8 cellular contexts compared by ENCODE assay signal in the genomic region with DNA sequence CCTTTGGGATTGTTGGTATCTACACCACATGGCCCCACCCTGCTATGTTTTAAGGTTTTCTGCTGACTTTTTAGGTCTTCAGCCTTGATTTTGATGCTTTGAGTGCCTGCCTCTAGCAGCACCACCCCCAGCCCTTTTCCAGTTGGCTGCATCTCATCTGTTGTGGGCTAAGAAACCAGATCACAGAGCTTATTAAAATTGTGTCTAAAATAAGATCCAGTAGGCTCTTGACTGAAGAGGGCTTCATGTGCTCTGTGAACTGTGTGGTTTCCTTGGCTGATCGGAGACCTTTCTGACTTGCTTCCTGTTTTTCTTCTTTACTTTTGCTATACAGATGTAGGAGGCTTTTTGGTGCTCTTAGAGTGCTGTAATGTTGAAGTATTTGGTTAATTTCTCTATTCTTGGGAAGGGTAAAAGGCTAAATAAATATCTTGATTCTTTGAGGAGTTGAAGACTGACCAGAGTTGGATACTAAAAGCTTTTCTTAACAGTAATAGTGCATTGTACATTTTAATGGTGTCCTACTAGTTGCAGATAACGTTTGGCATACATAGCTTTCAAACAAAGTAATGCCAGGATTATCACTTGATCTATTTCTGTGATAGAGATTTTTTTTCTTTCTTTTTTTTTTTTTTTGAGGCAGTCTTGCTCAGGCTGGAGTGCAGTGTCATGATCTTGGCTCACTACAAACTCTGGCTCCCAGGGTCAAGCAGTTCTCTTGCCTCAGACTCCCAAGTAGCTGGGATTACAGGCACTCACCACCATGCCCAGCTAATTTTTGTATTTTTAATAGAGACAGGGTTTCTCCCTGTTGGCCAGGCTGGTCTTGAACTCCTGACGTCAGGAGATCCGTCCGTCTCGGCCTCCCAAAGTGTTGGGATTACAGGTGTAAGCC. TPM values are rescaled to one million over a fixed set of nuclear protein-coding genes. Genes with fewer than 3 reads are reported as not detected.
DNase-seq lines count a peak whose midpoint lies in the region; ATAC-seq, FAIRE-seq and TF ChIP-seq lines count a peak whose summit lies in the region.

No MANE protein-coding gene starts in this region.

- peak; percentile 45 for DNase-seq in GM12891 (ENCODE audit: insufficient read length, low spot score)
- peak; percentile 40 for DNase-seq in medulla oblongata (ENCODE audit: extremely low spot score)
- no peak for DNase-seq in NCI-H748 (lab: John Stamatoyannopoulos, UW; ENCODE audit: unreplicated experiment)
- DNase-seq in D721Med (ENCODE audit: insufficient read length, low spot score): no peak
- no peak for DNase-seq in NCI-H1694 (lab: John Stamatoyannopoulos, UW)

- H3K9ac ChIP-seq in OCI-LY3 (ENCODE audit: low read length): peak overlapping the region; percentile 8; the same call in 1 of the 2 replicates

- H3K4me2 ChIP-seq in OCI-LY3 (ENCODE audit: low read length): peak overlapping the region; percentile 63

- no peaks in the 10 kb centered on the region for H3K27me3 ChIP-seq in OCI-LY3 (ENCODE audit: low read depth, low read length)

- H3K79me2 ChIP-seq in OCI-LY3 (ENCODE audit: low read length): peaks cover 94% of the 10 kb centered on the region

- peak overlapping the region; percentile 57 for H3K27ac ChIP-seq in OCI-LY3 (ENCODE audit: low read length)

- H3K27me3 Mint-ChIP-seq in activated naive CD4-positive, alpha-beta T cell treated with anti-CD3 and anti-CD28 coated beads, Interleukin-2, amount 50 U/mL, for 24 hours: no peaks in the 10 kb centered on the region

- ATAC-seq in GM21825 (IDR thresholded peaks at IDR 0.05; ENCODE audit: unreplicated experiment): peak; percentile 38

- no peak; the same call in 1 of the 2 replicates for TF ChIP-seq POLR2A in GM12891 (IDR thresholded peaks at IDR 0.05; ENCODE audit: low read depth, low read length)

- TF ChIP-seq CTCF in OCI-LY3 (IDR thresholded peaks at IDR 0.05; ENCODE audit: low read depth, low read length) (no peak), D721Med (IDR thresholded peaks at IDR 0.05; ENCODE audit: insufficient read depth, missing control alignments) (no peak)

- H2AFZ ChIP-seq in OCI-LY3 (ENCODE audit: low read depth, low read length): no peak overlapping the region

- peak; percentile 78 for FAIRE-seq in GM12891 (lab: Jason Lieb, UNC)
- no peak for FAIRE-seq in D721Med (lab: Jason Lieb, UNC)

- peaks cover 67% of the 10 kb centered on the region for H3K4me1 Mint-ChIP-seq in activated naive CD4-positive, alpha-beta T cell treated with anti-CD3 and anti-CD28 coated beads, Interleukin-2, amount 50 U/mL, for 24 hours

- peaks cover 54% of the 10 kb centered on the region for H4K20me1 ChIP-seq in OCI-LY3 (ENCODE audit: insufficient read depth, low read length)

- no peaks in the 10 kb centered on the region for H3K9me3 Mint-ChIP-seq in activated naive CD4-positive, alpha-beta T cell treated with anti-CD3 and anti-CD28 coated beads, Interleukin-2, amount 50 U/mL, for 24 hours

- H3K4me3 ChIP-seq in OCI-LY3 (ENCODE audit: low read length): peak overlapping the region; percentile 30

- peaks cover 18% of the 10 kb centered on the region for H3K36me3 ChIP-seq in OCI-LY3 (replicated peaks; ENCODE audit: low read depth, low read length)

- peaks cover 8% of the 10 kb centered on the region for H3K36me3 Mint-ChIP-seq in activated naive CD4-positive, alpha-beta T cell treated with anti-CD3 and anti-CD28 coated beads, Interleukin-2, amount 50 U/mL, for 24 hours

- peak overlapping the region; percentile 89 for H3K27ac Mint-ChIP-seq in activated naive CD4-positive, alpha-beta T cell treated with anti-CD3 and anti-CD28 coated beads, Interleukin-2, amount 50 U/mL, for 24 hours

- H3K4me1 ChIP-seq in OCI-LY3 (ENCODE audit: low read length): peaks cover 25% of the 10 kb centered on the region

- H3K9me3 ChIP-seq in OCI-LY3 (ENCODE audit: insufficient read depth, low read length): no peaks in the 10 kb centered on the region

- peak overlapping the region; percentile 97 for H3K4me3 Mint-ChIP-seq in activated naive CD4-positive, alpha-beta T cell treated with anti-CD3 and anti-CD28 coated beads, Interleukin-2, amount 50 U/mL, for 24 hours

TF ChIP-seq in GM12891, 5 proteins besides CTCF, POLR2A, EP300 and RAD21:
- TF ChIP-seq SPI1 (IDR thresholded peaks at IDR 0.05; ENCODE audit: low read depth, low read length) (0 out of 2 replicates have a peak, but pooled peaks have one; percentile 3), POLR2AphosphoS5 (IDR thresholded peaks at IDR 0.05; ENCODE audit: low read depth, low read length) (no peak), POU2F2 (IDR thresholded peaks at IDR 0.05; ENCODE audit: low read depth, low read length) (peak; percentile 56; the same call in 1 of the 2 replicates), TAF1 (IDR thresholded peaks at IDR 0.05; ENCODE audit: low read depth, low read length) (no peak), PAX5 (IDR thresholded peaks at IDR 0.05; ENCODE audit: insufficient read depth, low read length, severe bottlenecking) (peak; percentile 94)

RNA-seq across cellular contexts. Expression of a gene that starts 4.5 kb away (rescaled TPM):
- polyA plus RNA-seq in GM12891 (2012; ENCODE audit: low read depth, missing spikeins): 155 TPM

Comparison
In these comparisons a context has a peak if more than half of its experiments do, and no peak if none do; other contexts are left out.
1. DNase-seq: peak in GM12891 (single experiment) and medulla oblongata (single experiment); none in NCI-H748 (single experiment), D721Med (single experiment) and NCI-H1694 (single experiment).